Comparison of ENCODE assay signal across 10 cellular contexts in the genomic region with DNA sequence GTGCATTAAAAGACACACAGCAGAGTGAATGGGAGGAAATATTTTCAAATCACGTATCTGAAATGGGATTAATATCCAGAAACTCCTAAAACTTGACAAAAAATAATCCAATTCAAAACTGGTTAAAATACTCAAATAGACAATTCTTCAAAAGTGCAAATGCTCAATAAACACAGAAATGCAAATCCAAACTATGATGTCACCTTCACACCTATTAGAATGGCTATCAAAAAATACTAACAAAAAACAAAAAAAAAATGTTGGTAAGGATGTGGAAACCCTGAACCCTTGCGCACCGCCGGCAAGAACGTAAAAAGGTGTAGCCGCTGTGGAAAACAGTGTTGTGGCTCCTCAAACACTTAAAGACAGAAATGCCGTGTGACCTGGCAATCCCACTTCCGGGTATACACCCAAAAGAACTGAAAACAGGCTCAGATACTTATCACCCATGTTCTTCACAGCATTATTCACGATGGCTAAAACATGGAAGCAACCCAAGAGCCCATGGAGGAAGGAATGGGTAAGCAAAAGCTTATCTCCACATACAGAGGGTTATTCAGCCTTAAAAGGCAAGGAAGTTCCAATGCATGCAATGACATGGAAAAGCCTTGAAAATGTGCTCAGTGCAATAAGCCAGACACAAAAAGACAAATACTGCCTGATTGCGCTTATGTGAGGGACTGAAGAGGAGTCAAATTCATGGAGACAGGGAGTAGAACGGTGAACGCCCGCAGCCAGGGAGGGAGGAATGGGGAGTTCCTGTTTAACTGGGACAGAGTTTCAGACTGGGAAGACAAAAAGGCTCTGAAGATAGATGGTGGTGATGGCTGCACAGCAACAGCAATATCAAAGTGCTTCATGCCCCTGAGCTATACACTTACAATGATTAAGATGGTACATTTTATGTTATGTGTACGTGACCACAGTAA. TPM values are rescaled to one million over a fixed set of nuclear protein-coding genes. Genes with fewer than 3 reads are reported as not detected.
DNase-seq lines count a peak whose midpoint lies in the region; TF ChIP-seq lines count a peak whose summit lies in the region.
"Had no signal": no experiment of that assay in that cellular context is flagged by ENCODE, and none has a peak within 500 bp of the region (broad histone marks: within the 10 kb centered on the region; RNA-seq: fewer than 3 reads in every experiment).

No MANE protein-coding gene starts in this region.

- POLR2A ChIA-PET in AG04450 (lab: Yijun Ruan, JAX), result no interaction called here

- DNase-seq in AG04450 (ENCODE audit: low read depth, low spot score) (no peak), OCI-M2 (lab: John Stamatoyannopoulos, UW; ENCODE audit: unreplicated experiment) (peak; percentile 48), immature natural killer cell (peak; percentile 44 to 64 (median 57)), kidney glomerular epithelial cell (lab: John Stamatoyannopoulos, UW) (no peak), cerebellar cortex (ENCODE audit: low spot score) (no peak), AG08395 (ENCODE audit: low spot score) (no peak), HuH-7 (ENCODE audit: low spot score) (no peak)
- DNase-seq in activated effector memory CD4-positive, alpha-beta T cell treated with Interleukin-2 at 50 U/mL for 16 hours, result peak; percentile 38
- DNase-seq: NCI-H1092, NCI-H748 treated with DMSO at 0.1 percent for 48 hours had no signal

- H3K27ac ChIP-seq in AG04450 (ENCODE audit: low read depth, low read length), result peak overlapping the region; percentile 31

- peak overlapping the region; percentile 15 to 88 (median 76) for H3K27ac Mint-ChIP-seq in immature natural killer cell

- H3K27me3 Mint-ChIP-seq in immature natural killer cell (ENCODE audit: low read depth in 3 of 3), result peaks cover 10 to 16% (median 12%) of the 10 kb centered on the region in 3 donors

- no peak overlapping the region for H3K4me3 ChIP-seq in AG04450 (ENCODE audit: low read depth, low read length)

- no peaks in the 10 kb centered on the region for H3K27me3 ChIP-seq in AG04450 (ENCODE audit: control insufficient read depth, insufficient read depth, low read length)

- peak overlapping the region; percentile 57 to 69 (median 62) for H3K4me3 Mint-ChIP-seq in immature natural killer cell

- CTCF ChIA-PET in AG04450 (lab: Charles Lee), result no interaction called here

- peaks cover 79 to 88% of the 10 kb centered on the region in 2 donors for H3K4me1 Mint-ChIP-seq in immature natural killer cell

- no peak for TF ChIP-seq CTCF in AG04450 (IDR thresholded peaks at IDR 0.05; ENCODE audit: low read depth, low read length)

- peaks cover 0 to 3% (median 0%) of the 10 kb centered on the region in 3 donors for H3K36me3 Mint-ChIP-seq in immature natural killer cell

- peaks cover 4% of the 10 kb centered on the region; the same call in 1 of the 2 replicates for H3K9me3 ChIP-seq in AG04450 (ENCODE audit: control insufficient read depth, insufficient read depth, low read length)

- no peaks in the 10 kb centered on the region for H3K9me3 Mint-ChIP-seq in immature natural killer cell

RNA-seq across cellular contexts. Expression of gene BRD1, which starts 19.6 kb away (rescaled TPM):
- polyA plus RNA-seq in AG04450 (2011; rRNA removed), result 4.6 and 6.0 TPM in 2 replicates
- 6.1 and 7.8 TPM in 2 replicates for polyA minus RNA-seq in AG04450 (2011; rRNA and poly(A)+ RNA removed)
- 1 to 10 TPM; 1.5 to 4.5 (median 2.1) TPM for polyA plus RNA-seq in immature natural killer cell

RNA-seq across cellular contexts. Expression of gene ZBED4, which starts 45.6 kb away (rescaled TPM):
- polyA plus RNA-seq in AG04450 (2011; rRNA removed) (6.3 and 7.5 TPM in 2 replicates), immature natural killer cell (1 to 10 TPM; 4.1 to 9.7 (median 4.6) TPM)
- polyA minus RNA-seq in AG04450 (2011; rRNA and poly(A)+ RNA removed), result 8.3 and 10.5 TPM in 2 replicates

Comparison
In these comparisons a context has a peak if more than half of its experiments do, and no peak if none do; other contexts are left out.
1. DNase-seq: peak in OCI-M2 (single experiment), activated effector memory CD4-positive, alpha-beta T cell treated with Interleukin-2 at 50 U/mL for 16 hours (single experiment) and immature natural killer cell (3 of 3); none in AG04450 (single experiment), kidney glomerular epithelial cell (single experiment), cerebellar cortex (single experiment), AG08395 (single experiment) and HuH-7 (single experiment).